In the genomic region with DNA sequence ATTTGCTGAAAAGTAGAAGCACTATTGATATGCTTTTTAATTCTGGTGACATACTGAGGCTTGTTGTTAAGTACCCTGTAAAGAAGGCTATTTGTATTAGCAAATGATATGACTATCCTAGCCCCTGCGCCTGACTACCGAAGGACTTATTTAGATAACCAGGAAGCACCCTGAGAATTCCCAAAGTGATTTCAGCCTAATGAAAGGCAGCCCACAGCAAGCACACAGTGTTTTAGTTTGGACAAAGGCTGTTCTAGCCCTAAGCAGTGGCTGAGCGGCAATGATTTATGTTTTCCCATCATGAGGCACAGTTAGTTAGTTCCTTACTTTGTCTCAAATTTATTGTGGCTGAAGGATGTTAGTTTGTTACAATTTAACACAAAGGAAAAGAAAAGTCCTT, we compare ENCODE assay signal across 24 cellular contexts.
"Had no signal": no experiment of that assay in that cellular context is flagged by ENCODE, and none has a peak within 500 bp of the region (broad histone marks: within the 10 kb centered on the region; RNA-seq: fewer than 3 reads in every experiment).

No MANE protein-coding gene starts in this region.

- H3K36me3 Mint-ChIP-seq: activated naive CD4-positive, alpha-beta T cell treated with anti-CD3 and anti-CD28 coated beads, Interleukin-2, amount 10 ng/mL, durations not matched to agents 7 days and 5 days; activated naive CD8-positive, alpha-beta T cell treated with anti-CD3 and anti-CD28 coated beads for 36 hours had no signal

- DNase-seq: activated CD4-positive, alpha-beta T cell treated with anti-CD3 and anti-CD28 coated beads for 4 hours; activated CD8-positive, alpha-beta memory T cell treated with anti-CD3 and anti-CD28 coated beads, Interleukin-2, amount 50 U/mL, for 4 hours; activated CD8-positive, alpha-beta T cell treated with anti-CD3 and anti-CD28 coated beads for 36 hours; activated gamma-delta T cell treated with Interleukin-2 at 50 U/mL for 16 hours; activated naive CD4-positive, alpha-beta T cell treated with anti-CD3 and anti-CD28 coated beads, Interleukin-2, amount 10 ng/mL, durations not matched to agents 7 days and 5 days; activated naive CD8-positive, alpha-beta T cell treated with anti-CD3 and anti-CD28 coated beads for 36 hours; activated T-cell treated with anti-CD3 and anti-CD28 coated beads, Interleukin-2, amount 50 U/mL, for 72 hours; brain microvascular endothelial cell; MG63; NCI-H1092 treated with DMSO at 0.1 percent for 48 hours; NCI-H1436; NCI-H187 treated with DMSO at 0.1 percent for 48 hours; NCI-H2107; NCI-H748 treated with DMSO at 0.1 percent for 48 hours; NK-92 treated with Interleukin-12 subunit alpha and Interleukin-12 subunit beta, amount 100 ng/mL, for 24 hours; Peyer's patch; Right ventricle myocardium superior; SJCRH30; SK-N-SH; T-helper 1 cell had no signal

- H3K9me3 ChIP-seq: MG63, Peyer's patch, SJCRH30, SK-N-SH had no signal

- H3K4me1 ChIP-seq: Peyer's patch, SJCRH30 had no signal

- H3K27me3 Mint-ChIP-seq: activated naive CD4-positive, alpha-beta T cell treated with anti-CD3 and anti-CD28 coated beads, Interleukin-2, amount 10 ng/mL, durations not matched to agents 7 days and 5 days had no signal

- H3K4me1 Mint-ChIP-seq: activated naive CD4-positive, alpha-beta T cell treated with anti-CD3 and anti-CD28 coated beads, Interleukin-2, amount 10 ng/mL, durations not matched to agents 7 days and 5 days; activated naive CD8-positive, alpha-beta T cell treated with anti-CD3 and anti-CD28 coated beads for 36 hours had no signal

- H3K27ac Mint-ChIP-seq: activated CD8-positive, alpha-beta T cell treated with anti-CD3 and anti-CD28 coated beads for 36 hours; activated naive CD4-positive, alpha-beta T cell treated with anti-CD3 and anti-CD28 coated beads, Interleukin-2, amount 10 ng/mL, durations not matched to agents 7 days and 5 days; activated naive CD8-positive, alpha-beta T cell treated with anti-CD3 and anti-CD28 coated beads for 36 hours; activated T-cell treated with anti-CD3 and anti-CD28 coated beads, Interleukin-2, amount 50 U/mL, for 72 hours; activated T-helper 2 cell treated with anti-CD3 and anti-CD28 coated beads, Interferon-gamma antibody, Interleukin-2, Interleukin-4, amounts not matched to agents 10 μg/mL and 5 μg/mL and 100 μg/mL, durations not matched to agents 14 hours and 24 hours and 36 hours had no signal

- H3K27ac ChIP-seq: brain microvascular endothelial cell, cardiac muscle cell, Peyer's patch, RWPE1, SJCRH30, VCaP had no signal

- H3K4me2 ChIP-seq: SK-N-SH had no signal

- ATAC-seq: activated CD8-positive, alpha-beta T cell treated with anti-CD3 and anti-CD28 coated beads for 36 hours; activated T-cell treated with anti-CD3 and anti-CD28 coated beads, Interleukin-2, amount 50 U/mL, for 72 hours had no signal

- H3K4me3 ChIP-seq: cardiac muscle cell, MG63, Peyer's patch, SJCRH30 had no signal

- H3K36me3 ChIP-seq: brain microvascular endothelial cell, cardiac muscle cell, MG63, Peyer's patch, SJCRH30 had no signal

- H3K27me3 ChIP-seq: brain microvascular endothelial cell, Peyer's patch, SJCRH30 had no signal

- H3K9ac ChIP-seq: SK-N-SH had no signal

- H3K4me3 Mint-ChIP-seq: activated CD8-positive, alpha-beta T cell treated with anti-CD3 and anti-CD28 coated beads for 36 hours; activated naive CD4-positive, alpha-beta T cell treated with anti-CD3 and anti-CD28 coated beads, Interleukin-2, amount 10 ng/mL, durations not matched to agents 7 days and 5 days; activated naive CD8-positive, alpha-beta T cell treated with anti-CD3 and anti-CD28 coated beads for 36 hours; activated T-cell treated with anti-CD3 and anti-CD28 coated beads, Interleukin-2, amount 50 U/mL, for 72 hours had no signal
